9 cellular contexts compared by ENCODE assay signal in the genomic region with DNA sequence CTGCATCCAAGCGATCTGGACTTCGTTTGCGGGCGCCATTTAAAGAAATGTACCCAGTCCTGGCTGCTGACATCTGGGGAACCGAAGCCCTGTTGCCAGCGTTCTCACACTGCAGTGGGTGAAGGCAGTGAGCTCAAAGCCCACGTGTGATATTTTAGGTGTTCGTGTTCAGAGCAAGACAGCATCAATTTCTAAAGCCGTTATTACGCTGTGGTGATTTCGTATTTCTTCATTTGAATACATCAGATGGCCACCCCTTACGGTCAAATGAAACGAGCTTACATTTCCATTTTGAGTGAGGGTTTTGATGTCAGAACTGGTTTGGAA. TPM values are rescaled to one million over a fixed set of nuclear protein-coding genes. Genes with fewer than 3 reads are reported as not detected.
A peak's percentile ranks its signal among the peaks of the same experiment; 100 is the strongest.
DNase-seq lines count a peak whose midpoint lies in the region; ATAC-seq, FAIRE-seq and TF ChIP-seq lines count a peak whose summit lies in the region.
"Had no signal": no experiment of that assay in that cellular context is flagged by ENCODE, and none has a peak within 500 bp of the region (broad histone marks: within the 10 kb centered on the region; RNA-seq: fewer than 3 reads in every experiment).

No MANE protein-coding gene starts in this region.

- no peaks in the 10 kb centered on the region for H3K79me1 ChIP-seq in mesendoderm (ENCODE audit: low read length)

- H3K4me2 ChIP-seq in K562 (ENCODE audit: insufficient read depth, low read length), result peak overlapping the region; percentile 76
- peak overlapping the region; percentile 69 for H3K4me2 ChIP-seq in mesendoderm (ENCODE audit: low read length)

- no peak overlapping the region for H2BK120ac ChIP-seq in mesendoderm (ENCODE audit: low read depth, low read length)

- no peak overlapping the region for H2AK5ac ChIP-seq in mesendoderm (ENCODE audit: low read length)

- peaks cover 14% of the 10 kb centered on the region for H3K4me1 ChIP-seq in CD4-positive, alpha-beta memory T cell (ENCODE audit: insufficient read depth, low read length)
- H3K4me1 ChIP-seq in K562 (replicated peaks in 1 of 2; ENCODE audit: control insufficient read depth in 2 of 2, insufficient read depth in 2 of 2, low read length in 2 of 2) (peaks cover 6 to 10% of the 10 kb centered on the region in 2 experiments; a peak in 3 of 5 replicates), mesendoderm (ENCODE audit: control insufficient read depth, low read depth, low read length) (no peaks in the 10 kb centered on the region)

- no peak for TF ChIP-seq RAD21 in K562 (CRISPR knock-in tag; conservative IDR thresholded peaks at IDR 0.05 in 1 of 2, IDR thresholded peaks at IDR 0.05 in 1 of 2)

- peaks cover 10 to 14% of the 10 kb centered on the region in 2 donors for H3K27me3 Mint-ChIP-seq in CD4-positive, alpha-beta memory T cell

- H3K9me3 ChIP-seq in CD4-positive, alpha-beta memory T cell (ENCODE audit: control insufficient read depth in 1 of 2, low read length in 2 of 2), result no peaks in the 10 kb centered on the region
- no peaks in the 10 kb centered on the region for H3K9me3 ChIP-seq in K562 (replicated peaks; ENCODE audit: control insufficient read depth, insufficient read depth, low read depth, low read length)

- BruUV-seq in K562 (replicated peaks; lab: Mats Ljungman, UMichigan), result no TSS peak

- H3K4me3 ChIP-seq in CD4-positive, alpha-beta memory T cell (ENCODE audit: low read length in 2 of 2), result peak overlapping the region in 1 of 2 donors; percentile 40
- H3K4me3 ChIP-seq in K562, result peak overlapping the region; percentile 57
- peak overlapping the region; percentile 55 for H3K4me3 ChIP-seq in mesendoderm (ENCODE audit: low read length)

- H3K36me3 ChIP-seq in CD4-positive, alpha-beta memory T cell (ENCODE audit: insufficient read depth, low read length), result no peaks in the 10 kb centered on the region
- H3K36me3 ChIP-seq in K562 (ENCODE audit: control insufficient read depth, insufficient read depth, low read length) (no peaks in the 10 kb centered on the region), mesendoderm (ENCODE audit: control insufficient read depth, insufficient read depth, low read length) (no peaks in the 10 kb centered on the region)

- no peak overlapping the region for H4K8ac ChIP-seq in mesendoderm (ENCODE audit: low read depth, low read length)

- H3K79me2 ChIP-seq in K562 (ENCODE audit: control insufficient read depth, insufficient read depth, low read length), result no peaks in the 10 kb centered on the region
- no peaks in the 10 kb centered on the region for H3K79me2 ChIP-seq in mesendoderm (ENCODE audit: control insufficient read depth, insufficient read depth, low read length)

- intact Hi-C loops in CD4-positive, alpha-beta memory T cell (cut with micrococcal nuclease), result no loop called here
- intact Hi-C loops in K562 (cut with micrococcal nuclease), result no loop called here

- no peak for TF ChIP-seq EP300 in K562 (IDR thresholded peaks at IDR 0.05; ENCODE audit: low read length)

- H2BK15ac ChIP-seq in mesendoderm (replicated peaks; ENCODE audit: low read depth), result no peak overlapping the region

- peak overlapping the region; percentile 92 for H3K56ac ChIP-seq in mesendoderm (ENCODE audit: low read length)

- in situ Hi-C loops in K562 (cut with MboI), result loop anchor here (5.0 to 10.0 kb wide), 2 partner anchors 240 to 952 kb away; no protein-coding TSS in a partner anchor

- no peak for FAIRE-seq in K562 (lab: Jason Lieb, UNC)

- no peaks in the 10 kb centered on the region for H3K9me1 ChIP-seq in K562 (ENCODE audit: control insufficient read depth, insufficient read depth, low read length)

- no peaks in the 10 kb centered on the region for H3K9me3 Mint-ChIP-seq in CD4-positive, alpha-beta memory T cell

- no peaks in the 10 kb centered on the region for H3K27me3 ChIP-seq in CD4-positive, alpha-beta memory T cell (ENCODE audit: insufficient read depth, low read length)
- H3K27me3 ChIP-seq in K562 (ENCODE audit: control insufficient read depth in 2 of 2, insufficient read depth in 2 of 2, low read length in 2 of 2) (peaks cover 0 to 4% of the 10 kb centered on the region in 2 experiments; a peak in 2 of 5 replicates), mesendoderm (ENCODE audit: insufficient read depth, low read length, poor library complexity) (no peaks in the 10 kb centered on the region)

- H3K9ac ChIP-seq in K562 (ENCODE audit: insufficient read depth in 1 of 2, low read depth in 2 of 2, low read length in 2 of 2) (peak overlapping the region; percentile 57 to 90; a peak in 3 of 4 replicates), mesendoderm (ENCODE audit: low read length) (peak overlapping the region; percentile 87)

- H3K27ac ChIP-seq in CD4-positive, alpha-beta memory T cell (ENCODE audit: low read depth, low read length), result no peak overlapping the region
- no peak overlapping the region for H3K27ac ChIP-seq in K562 (ENCODE audit: extremely low read depth, low read depth, low read length)
- no peak overlapping the region for H3K27ac ChIP-seq in mesendoderm (ENCODE audit: low read depth, low read length)

- POLR2A ChIA-PET in CD4-positive, alpha-beta memory T cell (lab: Charles Lee; ENCODE audit: partially characterized antibody), result no interaction called here
- POLR2A ChIA-PET in K562 (lab: Yijun Ruan, JAX), result no interaction called here

- peaks cover 5 to 12% (median 8%) of the 10 kb centered on the region in 4 donors for H3K4me1 Mint-ChIP-seq in CD4-positive, alpha-beta memory T cell

- CTCF ChIA-PET in CD4-positive, alpha-beta memory T cell (lab: Charles Lee; ENCODE audit: partially characterized antibody), result interaction anchor here (0.9 to 5.4 kb wide), 5 partner anchors 10 to 395 kb away, joined by 3 to 114 read pairs (median 6); no protein-coding TSS in a partner anchor
- CTCF ChIA-PET in K562 (lab: Yijun Ruan, JAX; ENCODE audit: low intra/inter-chr PET ratio), result interaction anchor here (1.1 kb wide), 1 partner anchor 397 kb away, joined by 4 read pairs; no protein-coding TSS in a partner anchor

- H2AFZ ChIP-seq in K562 (ENCODE audit: low read depth, low read length), result peak overlapping the region; percentile 93

- no peaks in the 10 kb centered on the region for H4K20me1 ChIP-seq in K562 (replicated peaks; ENCODE audit: control insufficient read depth, insufficient read depth, low read length)

- H3K18ac ChIP-seq in mesendoderm (ENCODE audit: low read length), result peak overlapping the region; percentile 89

- ATAC-seq in HG03175 (IDR thresholded peaks at IDR 0.05; ENCODE audit: unreplicated experiment) (peak; percentile 5), K562 (no peak), HG02571 (IDR thresholded peaks at IDR 0.05; ENCODE audit: unreplicated experiment) (no peak), GM18505 (IDR thresholded peaks at IDR 0.05; ENCODE audit: unreplicated experiment) (no peak), HG03457 (IDR thresholded peaks at IDR 0.05; ENCODE audit: unreplicated experiment) (no peak)

- peak overlapping the region in 3 of 7 donors; percentile 23 to 77 (median 65) for H3K27ac Mint-ChIP-seq in CD4-positive, alpha-beta memory T cell

- H2BK5ac ChIP-seq in mesendoderm (ENCODE audit: low read length), result no peak overlapping the region

- WGBS in K562 (ENCODE audit: insufficient coverage, low coverage, missing lambda C conversion rate), result 24% methylated on average over 13 of the region's 13 CpGs
- WGBS in mesendoderm (ENCODE audit: extremely low coverage, insufficient coverage, low lambda C conversion rate), result no CpG with 5 or more reads among the region's 13 CpGs

- no peak overlapping the region for H4K5ac ChIP-seq in mesendoderm (ENCODE audit: low read length)

- TF ChIP-seq CTCF in K562 (IDR thresholded peaks at IDR 0.05 in 2 of 3, conservative IDR thresholded peaks at IDR 0.05 in 1 of 3; ENCODE audit: insufficient read depth in 2 of 3, low read depth in 1 of 3, low read length in 3 of 3), result no peak

- peak overlapping the region; percentile 75 to 91 (median 84) for H3K4me3 Mint-ChIP-seq in CD4-positive, alpha-beta memory T cell

- H3K36me3 Mint-ChIP-seq in CD4-positive, alpha-beta memory T cell, result no peaks in the 10 kb centered on the region

- TF ChIP-seq POLR2A in K562 (conservative IDR thresholded peaks at IDR 0.05), result no peak
- no peak for TF ChIP-seq POLR2A in GM18505 (IDR thresholded peaks at IDR 0.05; ENCODE audit: borderline replicate concordance, extremely low read depth, insufficient read depth, insufficient read length)

- no peak overlapping the region for H3K4ac ChIP-seq in mesendoderm (ENCODE audit: low read depth, low read length)

- DNase-seq in CD4-positive, alpha-beta memory T cell, result peak in 1 of 5 donors; percentile 11
- DNase-seq in K562 (ENCODE audit: extremely low read depth in 1 of 4, low spot score in 3 of 4), result no peak
- DNase-seq in mesendoderm, result no peak
- no peak for DNase-seq in NCI-H748 treated with DMSO at 0.1 percent for 48 hours (lab: John Stamatoyannopoulos, UW)

- peak overlapping the region; percentile 85 for H3K23ac ChIP-seq in mesendoderm (ENCODE audit: low read length)

RNA-seq across cellular contexts. Expression of gene C4orf36, which starts 0.4 kb away (rescaled TPM):
- under 1 TPM in 1 of 2 experiments, not detected in 1; 0.70 TPM for total RNA-seq in CD4-positive, alpha-beta memory T cell
- polyA plus RNA-seq in CD4-positive, alpha-beta memory T cell, result not detected
- not detected in 2 replicates for total RNA-seq in K562 (2011; cell fraction: chromatin; rRNA removed; ENCODE audit: low replicate concordance)
- not detected in 2 replicates for total RNA-seq in K562 (2011; cell fraction: nucleolus; rRNA removed)
- not detected in 2 replicates for total RNA-seq in K562 (2011; cell fraction: nucleoplasm; rRNA removed)
- total RNA-seq in K562 (2014; rRNA removed), result 0.14 TPM in 1 of 2 replicates, not detected in the other
- not detected in 2 replicates for total RNA-seq in K562 (2014; rRNA removed; fragmentation: Illumina TruSeq; extraction: Trizol)
- total RNA-seq in K562 (2015; rRNA removed; fragmentation: Illumina TruSeq; extraction: Trizol), result not detected in 2 replicates
- total RNA-seq in K562 (2021), result not detected in 2 replicates
- polyA plus RNA-seq in K562 (2011; rRNA removed), result 0.17 TPM in 1 of 2 replicates, not detected in the other
- 0.13 and 0.27 TPM in 2 replicates for polyA plus RNA-seq in K562 (2011; cell fraction: cytosol; rRNA removed)
- polyA plus RNA-seq in K562 (2011; cell fraction: nucleus; rRNA removed), result 0.45 and 0.48 TPM in 2 replicates
- polyA plus RNA-seq in K562 (2012), result 0.05 and 0.22 TPM in 2 replicates
- 0.45 TPM in 1 of 2 replicates, not detected in the other for polyA plus RNA-seq in K562 (2014; fragmentation: Illumina TruSeq; extraction: Trizol)
- polyA plus RNA-seq in K562 (2014; fragmentation: Nextera tagmentation; extraction: Ambion mirVana), result under 1 TPM in 1 of 2 experiments, not detected in 1; 0.23 TPM
- polyA plus RNA-seq in K562 (2014; rRNA removed), result not detected in 2 replicates
- not detected in 2 replicates for polyA minus RNA-seq in K562 (2011; rRNA and poly(A)+ RNA removed)
- polyA minus RNA-seq in K562 (2011; cell fraction: cytosol; rRNA and poly(A)+ RNA removed), result not detected in 2 replicates
- polyA minus RNA-seq in K562 (2011; cell fraction: nucleus; rRNA and poly(A)+ RNA removed), result not detected in 2 replicates
- polyA plus RNA-seq in mesendoderm (2013, experiment 1 of 2), result 2.2 TPM
- 1.5 TPM for polyA plus RNA-seq in mesendoderm (2013, experiment 2 of 2)

RNA-seq across cellular contexts. Expression of gene AFF1, which starts 42.2 kb away (rescaled TPM):
- total RNA-seq in CD4-positive, alpha-beta memory T cell, result 100 to 1,000 TPM; 105 to 108 TPM
- polyA plus RNA-seq in CD4-positive, alpha-beta memory T cell, result 10 to 100 TPM; 13.6 to 27.6 TPM
- 144 and 172 TPM in 2 replicates for total RNA-seq in K562 (2011; cell fraction: chromatin; rRNA removed; ENCODE audit: low replicate concordance)
- 34.5 and 40.9 TPM in 2 replicates for total RNA-seq in K562 (2011; cell fraction: nucleolus; rRNA removed)
- total RNA-seq in K562 (2011; cell fraction: nucleoplasm; rRNA removed), result 54.2 and 74.1 TPM in 2 replicates
- total RNA-seq in K562 (2014; rRNA removed) (16.9 and 17.1 TPM in 2 replicates), K562 (2014; rRNA removed; fragmentation: Illumina TruSeq; extraction: Trizol) (19.0 and 21.2 TPM in 2 replicates), K562 (2015; rRNA removed; fragmentation: Illumina TruSeq; extraction: Trizol) (17.8 and 20.7 TPM in 2 replicates), K562 (2021) (46.2 and 47.5 TPM in 2 replicates)
- polyA plus RNA-seq in K562 (2011; rRNA removed) (17.2 and 17.7 TPM in 2 replicates), K562 (2014; fragmentation: Illumina TruSeq; extraction: Trizol) (29.5 and 31.9 TPM in 2 replicates), K562 (2014; fragmentation: Nextera tagmentation; extraction: Ambion mirVana) (1 to 10 TPM; 4.1 to 9.9 TPM), K562 (2014; rRNA removed) (15.2 and 15.3 TPM in 2 replicates)
- polyA plus RNA-seq in K562 (2011; cell fraction: cytosol; rRNA removed), result 9.4 and 16.2 TPM in 2 replicates
- 37.1 and 55.1 TPM in 2 replicates for polyA plus RNA-seq in K562 (2011; cell fraction: nucleus; rRNA removed)
- 12.9 and 15.0 TPM in 2 replicates for polyA plus RNA-seq in K562 (2012)
- polyA minus RNA-seq in K562 (2011; rRNA and poly(A)+ RNA removed), result 71.7 and 90.0 TPM in 2 replicates
- polyA minus RNA-seq in K562 (2011; cell fraction: cytosol; rRNA and poly(A)+ RNA removed), result 28.2 and 30.6 TPM in 2 replicates
- polyA minus RNA-seq in K562 (2011; cell fraction: nucleus; rRNA and poly(A)+ RNA removed), result 35.0 and 70.0 TPM in 2 replicates
- 39.7 TPM for polyA plus RNA-seq in mesendoderm (2013, experiment 1 of 2)
- 39.1 TPM for polyA plus RNA-seq in mesendoderm (2013, experiment 2 of 2)

RNA-seq across cellular contexts. Expression of gene SLC10A6, which starts 43.4 kb away (rescaled TPM):
- total RNA-seq in CD4-positive, alpha-beta memory T cell, result not detected
- polyA plus RNA-seq in CD4-positive, alpha-beta memory T cell, result not detected
- total RNA-seq in K562 (2011; cell fraction: chromatin; rRNA removed; ENCODE audit: low replicate concordance), result not detected in 2 replicates
- total RNA-seq in K562 (2011; cell fraction: nucleolus; rRNA removed), result not detected in 2 replicates
- total RNA-seq in K562 (2011; cell fraction: nucleoplasm; rRNA removed), result not detected in 2 replicates
- total RNA-seq in K562 (2014; rRNA removed), result not detected in 2 replicates
- not detected in 2 replicates for total RNA-seq in K562 (2014; rRNA removed; fragmentation: Illumina TruSeq; extraction: Trizol)
- not detected in 2 replicates for total RNA-seq in K562 (2015; rRNA removed; fragmentation: Illumina TruSeq; extraction: Trizol)
- total RNA-seq in K562 (2021), result not detected in 2 replicates
- polyA plus RNA-seq in K562 (2011; rRNA removed), result not detected in 2 replicates
- not detected in 2 replicates for polyA plus RNA-seq in K562 (2011; cell fraction: cytosol; rRNA removed)
- not detected in 2 replicates for polyA plus RNA-seq in K562 (2011; cell fraction: nucleus; rRNA removed)
- not detected in 2 replicates for polyA plus RNA-seq in K562 (2012)
- polyA plus RNA-seq in K562 (2014; fragmentation: Illumina TruSeq; extraction: Trizol), result not detected in 2 replicates
- not detected for polyA plus RNA-seq in K562 (2014; fragmentation: Nextera tagmentation; extraction: Ambion mirVana)
- not detected in 2 replicates for polyA plus RNA-seq in K562 (2014; rRNA removed)
- polyA minus RNA-seq in K562 (2011; rRNA and poly(A)+ RNA removed), result not detected in 2 replicates
- polyA minus RNA-seq in K562 (2011; cell fraction: cytosol; rRNA and poly(A)+ RNA removed), result not detected in 2 replicates
- polyA minus RNA-seq in K562 (2011; cell fraction: nucleus; rRNA and poly(A)+ RNA removed), result not detected in 2 replicates
- not detected for polyA plus RNA-seq in mesendoderm (2013, experiment 1 of 2)
- polyA plus RNA-seq in mesendoderm (2013, experiment 2 of 2), result 0.06 TPM
- total RNA-seq: HT1080 had no signal
